Comparison of ENCODE assay signal across 8 cellular contexts in genomic region chr15:91022075-91022831, GRCh38. TPM values are rescaled to one million over a fixed set of nuclear protein-coding genes. Genes with fewer than 3 reads are reported as not detected.
A peak's percentile ranks its signal among the peaks of the same experiment; 100 is the strongest.
DNase-seq lines count a peak whose midpoint lies in the region; ATAC-seq and TF ChIP-seq lines count a peak whose summit lies in the region.

Gene VPS33B (minus strand): TSS chr15:91022594. CDS start chr15:91022249, 345 bp downstream.

- H3K9ac ChIP-seq in Loucy (ENCODE audit: low read depth, low read length, poor library complexity, severe bottlenecking) (peak within 1 kb of the TSS; percentile 89), neural cell (ENCODE audit: low read length) (peak within 1 kb of the TSS; percentile 92)

- peak; percentile 82 for ATAC-seq in stimulated activated naive CD8-positive, alpha-beta T cell treated with anti-CD3 and anti-CD28 coated beads, Interleukin-15, amount 100 ng/mL, for 72 hours

- H3K27me3 Mint-ChIP-seq in stimulated activated naive CD8-positive, alpha-beta T cell treated with anti-CD3 and anti-CD28 coated beads, Interleukin-15, amount 100 ng/mL, for 72 hours: no peaks in the 10 kb centered on the region

- peak within 1 kb of the TSS; percentile 82 for H3K27ac ChIP-seq in neural cell (ENCODE audit: low read length)

- peaks cover 47% of the 10 kb centered on the region for H3K4me1 Mint-ChIP-seq in stimulated activated naive CD8-positive, alpha-beta T cell treated with anti-CD3 and anti-CD28 coated beads, Interleukin-15, amount 100 ng/mL, for 72 hours

- peak within 1 kb of the TSS; percentile 99 for H3K4me2 ChIP-seq in Loucy (ENCODE audit: low read depth, low read length, poor library complexity, severe bottlenecking)
- peak within 1 kb of the TSS; percentile 93 for H3K4me2 ChIP-seq in neural cell (ENCODE audit: low read length)

- DNase-seq in DMS79 (lab: John Stamatoyannopoulos, UW) (peak; percentile 72), GOT3 (lab: John Stamatoyannopoulos, UW) (peak; percentile 45), SHP77 (lab: John Stamatoyannopoulos, UW) (peak; percentile 87 to 89), fibroblast of villous mesenchyme (ENCODE audit: low read depth) (peak; percentile 88)
- DNase-seq in activated effector memory CD4-positive, alpha-beta T cell treated with Interleukin-2 at 50 U/mL for 16 hours: peak; percentile 67
- peak; percentile 66 to 78 for DNase-seq in stimulated activated naive CD8-positive, alpha-beta T cell treated with anti-CD3 and anti-CD28 coated beads, Interleukin-15, amount 100 ng/mL, for 72 hours

- no peaks in the 10 kb centered on the region for H3K9me3 ChIP-seq in Loucy (ENCODE audit: insufficient read depth, low read depth, low read length)
- H3K9me3 ChIP-seq in neural cell (ENCODE audit: low read length): no peaks in the 10 kb centered on the region

- no peaks in the 10 kb centered on the region for H3K27me3 ChIP-seq in Loucy (ENCODE audit: insufficient read depth, low read length, poor library complexity, severe bottlenecking)
- no peaks in the 10 kb centered on the region for H3K27me3 ChIP-seq in neural cell (ENCODE audit: insufficient read depth, low read depth, low read length)

- peak within 1 kb of the TSS; percentile 93 to 96 for H3K4me3 Mint-ChIP-seq in stimulated activated naive CD8-positive, alpha-beta T cell treated with anti-CD3 and anti-CD28 coated beads, Interleukin-15, amount 100 ng/mL, for 72 hours

- no peaks in the 10 kb centered on the region for H3K9me3 Mint-ChIP-seq in stimulated activated naive CD8-positive, alpha-beta T cell treated with anti-CD3 and anti-CD28 coated beads, Interleukin-15, amount 100 ng/mL, for 72 hours

- TF ChIP-seq EP300 in neural cell (conservative IDR thresholded peaks at IDR 0.05; ENCODE audit: poor library complexity, severe bottlenecking): peak; percentile 27

- peak within 1 kb of the TSS; percentile 93 to 97 for H3K27ac Mint-ChIP-seq in stimulated activated naive CD8-positive, alpha-beta T cell treated with anti-CD3 and anti-CD28 coated beads, Interleukin-15, amount 100 ng/mL, for 72 hours

- H3K4me3 ChIP-seq in Loucy (ENCODE audit: low read length, poor library complexity, severe bottlenecking) (peak within 1 kb of the TSS; percentile 94), fibroblast of villous mesenchyme (ENCODE audit: low read depth, low read length) (peak within 1 kb of the TSS; percentile 92), neural cell (ENCODE audit: low read length) (peak within 1 kb of the TSS; percentile 98)

- H3K36me3 ChIP-seq in Loucy (ENCODE audit: insufficient read depth, low read length) (no peaks in the 10 kb centered on the region), neural cell (ENCODE audit: insufficient read depth, low read length) (no peaks in the 10 kb centered on the region)

- H4K20me1 ChIP-seq in Loucy (ENCODE audit: insufficient read depth, low read length, poor library complexity, severe bottlenecking) (peaks cover 14% of the 10 kb centered on the region), neural cell (ENCODE audit: insufficient read depth) (no peaks in the 10 kb centered on the region)

- peaks cover 34% of the 10 kb centered on the region for H3K4me1 ChIP-seq in Loucy (ENCODE audit: insufficient read depth, low read length, poor library complexity, severe bottlenecking)

- TF ChIP-seq CTCF in Loucy (conservative IDR thresholded peaks at IDR 0.05; ENCODE audit: low read length) (peak; percentile 19; the same call in 1 of the 2 replicates), fibroblast of villous mesenchyme (IDR thresholded peaks at IDR 0.05; ENCODE audit: insufficient read depth, low read depth, low read length) (no peak), neural cell (IDR thresholded peaks at IDR 0.05; ENCODE audit: poor library complexity, severe bottlenecking) (peak; percentile 43)

- H3F3A ChIP-seq in Loucy (ENCODE audit: low read depth) (no peaks in the 10 kb centered on the region), neural cell (ENCODE audit: insufficient read depth, low read length, poor library complexity, severe bottlenecking) (no peaks in the 10 kb centered on the region)

- H3K9me2 ChIP-seq in Loucy (replicated peaks; ENCODE audit: low read depth, low read length) (no peaks in the 10 kb centered on the region), neural cell (ENCODE audit: insufficient read depth, low read length) (no peaks in the 10 kb centered on the region)

- no peak for TF ChIP-seq RAD21 in neural cell (conservative IDR thresholded peaks at IDR 0.05)

- H2AFZ ChIP-seq in Loucy (ENCODE audit: low read length): peak within 1 kb of the TSS; percentile 96
- peak within 1 kb of the TSS; percentile 86 for H2AFZ ChIP-seq in neural cell (ENCODE audit: low read depth, low read length)

- peaks cover 42% of the 10 kb centered on the region for H3K79me2 ChIP-seq in Loucy (ENCODE audit: insufficient read depth, low read length)
- peaks cover 31% of the 10 kb centered on the region for H3K79me2 ChIP-seq in neural cell (replicated peaks; ENCODE audit: insufficient read depth, low read length)

TF ChIP-seq in neural cell, 6 proteins besides CTCF, POLR2A, EP300 and RAD21:
- peak; percentile 79 for TF ChIP-seq POLR2AphosphoS5 (IDR thresholded peaks at IDR 0.05)
- peak; percentile 77 for TF ChIP-seq REST (IDR thresholded peaks at IDR 0.05; ENCODE audit: borderline replicate concordance)
- TF ChIP-seq EZH2 (IDR thresholded peaks at IDR 0.05; ENCODE audit: borderline replicate concordance, insufficient read depth, low read length, poor library complexity, severe bottlenecking): no peak
- TF ChIP-seq TAF1 (IDR thresholded peaks at IDR 0.05; ENCODE audit: low read depth): no peak
- peak; percentile 23 for TF ChIP-seq SMC3 (conservative IDR thresholded peaks at IDR 0.05; ENCODE audit: poor library complexity)
- TF ChIP-seq MXI1 (conservative IDR thresholded peaks at IDR 0.05; ENCODE audit: poor library complexity, severe bottlenecking): peak; percentile 69
TF ChIP-seq in neural cell: peak in this region for 4.

RNA-seq across cellular contexts. Expression of gene VPS33B, which starts in this region (rescaled TPM):
- total RNA-seq in fibroblast of villous mesenchyme: 6.0 and 8.4 TPM in 2 replicates
- polyA plus RNA-seq in neural cell: 52.5 and 54.9 TPM in 2 replicates
- polyA minus RNA-seq in neural cell: 25.6 and 27.7 TPM in 2 replicates

Comparison
In these comparisons a context has a peak if more than half of its experiments do, and no peak if none do; other contexts are left out.
1. Peak in every context shown above with its lines: DNase-seq, ATAC-seq, H3K4me3 ChIP-seq and H3K27ac ChIP-seq.